Comparison of ENCODE assay signal across 23 cellular contexts in genomic region chr16:57430955-57431354, GRCh38. TPM values are rescaled to one million over a fixed set of nuclear protein-coding genes. Genes with fewer than 3 reads are reported as not detected.
"Had no signal": no experiment of that assay in that cellular context is flagged by ENCODE, and none has a peak within 500 bp of the region (broad histone marks: within the 10 kb centered on the region; RNA-seq: fewer than 3 reads in every experiment).

No MANE protein-coding gene starts in this region.

- H3K9me3 Mint-ChIP-seq: activated naive CD4-positive, alpha-beta T cell treated with anti-CD3 and anti-CD28 coated beads, Interleukin-2, amount 50 U/mL, for 24 hours; activated T-helper 17 cell treated with anti-CD3 and anti-CD28 coated beads, Interleukin-2, amount 50 U/mL, for 72 hours; T-helper 2 cell treated with Interferon-gamma antibody and Interleukin-4, amounts not matched to agents 5 μg/mL and 100 μg/mL, for 36 hours; WTC11 had no signal

- H3K4me1 Mint-ChIP-seq: activated CD8-positive, alpha-beta memory T cell treated with anti-CD3 and anti-CD28 coated beads, Interleukin-2, amount 10 ng/mL, durations not matched to agents 7 days and 5 days; activated T-helper 17 cell treated with anti-CD3 and anti-CD28 coated beads, Interleukin-2, amount 50 U/mL, for 72 hours; WTC11 had no signal

- H3K4me3 Mint-ChIP-seq: activated CD8-positive, alpha-beta memory T cell treated with anti-CD3 and anti-CD28 coated beads, Interleukin-2, amount 10 ng/mL, durations not matched to agents 7 days and 5 days; activated naive CD4-positive, alpha-beta T cell treated with anti-CD3 and anti-CD28 coated beads, Interleukin-2, amount 50 U/mL, for 24 hours; activated T-helper 17 cell treated with anti-CD3 and anti-CD28 coated beads, Interleukin-2, amount 50 U/mL, for 72 hours; T-helper 2 cell treated with Interferon-gamma antibody and Interleukin-4, amounts not matched to agents 5 μg/mL and 100 μg/mL, for 36 hours; WTC11 had no signal

- DNase-seq: activated CD4-positive, alpha-beta T cell treated with anti-CD3 and anti-CD28 coated beads for 48 hours; activated CD4-positive, alpha-beta T cell treated with anti-CD3 and anti-CD28 coated beads, Interleukin-2, amount 50 U/mL, for 4 hours; activated CD4-positive, CD25-positive, alpha-beta regulatory T cell treated with anti-CD3 and anti-CD28 coated beads, Interleukin-2, amount 50 U/mL, for 72 hours; activated CD8-positive, alpha-beta memory T cell treated with anti-CD3 and anti-CD28 coated beads, Interleukin-2, amount 10 ng/mL, durations not matched to agents 7 days and 5 days; activated gamma-delta T cell treated with Interleukin-2 at 50 U/mL for 16 hours; activated T-cell treated with anti-CD3 and anti-CD28 coated beads, Interleukin-2, amount 50 U/mL, for 48 hours; cerebellar nuclear complex; NCI-H1105 treated with DMSO at 0.1 percent for 48 hours; NCI-H146; NCI-H187 treated with DMSO at 0.1 percent for 48 hours; NCI-H2081 treated with DMSO at 0.1 percent for 48 hours; NCI-H446; NCI-H524; SIG-M5 had no signal

- H3K27me3 Mint-ChIP-seq: activated CD8-positive, alpha-beta memory T cell treated with anti-CD3 and anti-CD28 coated beads, Interleukin-2, amount 10 ng/mL, durations not matched to agents 7 days and 5 days; activated naive CD4-positive, alpha-beta T cell treated with anti-CD3 and anti-CD28 coated beads, Interleukin-2, amount 50 U/mL, for 24 hours; activated T-helper 17 cell treated with anti-CD3 and anti-CD28 coated beads, Interleukin-2, amount 50 U/mL, for 72 hours had no signal

- ATAC-seq: activated CD8-positive, alpha-beta memory T cell treated with anti-CD3 and anti-CD28 coated beads, Interleukin-2, amount 10 ng/mL, durations not matched to agents 7 days and 5 days; activated T-helper 17 cell treated with anti-CD3 and anti-CD28 coated beads, Interleukin-2, amount 50 U/mL, for 72 hours; WTC11 had no signal

- H3K27ac Mint-ChIP-seq: activated CD8-positive, alpha-beta memory T cell treated with anti-CD3 and anti-CD28 coated beads, Interleukin-2, amount 10 ng/mL, durations not matched to agents 7 days and 5 days; activated naive CD4-positive, alpha-beta T cell treated with anti-CD3 and anti-CD28 coated beads, Interleukin-2, amount 50 U/mL, for 24 hours; activated T-helper 17 cell treated with anti-CD3 and anti-CD28 coated beads, Interleukin-2, amount 50 U/mL, for 72 hours; T-helper 2 cell treated with Interferon-gamma antibody and Interleukin-4, amounts not matched to agents 5 μg/mL and 100 μg/mL, for 36 hours; WTC11 had no signal

RNA-seq across cellular contexts. Expression of gene CCL17, which starts 26.4 kb away (rescaled TPM):
- total RNA-seq: cardiac septum, LHCN-M2, M059J, OCI-LY7, RPMI7951, WTC11 had no signal
